Comparison of ENCODE assay signal across 1 cellular context in the genomic region with DNA sequence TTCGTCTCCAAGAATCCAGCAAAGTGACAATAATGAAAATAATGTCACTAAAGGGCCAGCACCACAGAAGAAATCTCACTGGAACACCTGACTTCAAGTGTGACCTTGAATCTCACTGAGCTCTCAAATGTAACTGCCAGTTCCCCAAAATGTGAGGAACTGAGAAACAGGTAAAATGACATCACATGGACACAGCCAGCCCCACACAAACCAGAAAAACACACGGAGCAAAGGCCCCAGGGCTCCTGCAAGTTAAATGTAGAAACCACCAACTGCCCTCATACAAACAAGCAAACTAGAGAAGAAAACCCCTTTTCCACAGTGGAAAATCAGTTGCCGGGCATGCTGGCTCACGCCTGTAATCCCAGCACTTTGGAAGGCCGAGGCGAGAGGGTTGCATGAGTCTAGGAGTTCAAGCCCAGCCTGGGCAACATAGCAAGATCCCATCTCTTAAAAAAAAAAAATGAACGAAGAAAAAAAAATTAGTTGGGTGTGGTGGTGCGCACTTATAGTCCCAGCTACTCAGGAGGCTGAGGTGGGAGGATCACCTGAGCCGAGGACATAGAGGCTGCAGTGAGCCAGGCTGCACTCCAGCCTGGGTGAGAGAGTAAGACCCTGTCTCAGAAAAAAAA.
A peak's percentile ranks its signal among the peaks of the same experiment; 100 is the strongest.
TF ChIP-seq lines count a peak whose summit lies in the region.

No MANE protein-coding gene starts in this region.

TF ChIP-seq in GM12878, 131 proteins besides CTCF, POLR2A, EP300 and RAD21 (continued from another document):
- TF ChIP-seq PML (IDR thresholded peaks at IDR 0.05; ENCODE audit: low read length) (peak; percentile 52; the same call in 1 of the 2 replicates), SP1 (IDR thresholded peaks at IDR 0.05; ENCODE audit: low read depth, low read length) (peak; percentile 24), GATAD2B (conservative IDR thresholded peaks at IDR 0.05; ENCODE audit: low read depth) (peak; percentile 62), RAD51 (IDR thresholded peaks at IDR 0.05) (peak; percentile 81), MTA2 (IDR thresholded peaks at IDR 0.05; ENCODE audit: low read depth) (peak; percentile 84), SREBF2 (IDR thresholded peaks at IDR 0.05; ENCODE audit: low read length) (no peak), SRF (IDR thresholded peaks at IDR 0.05; ENCODE audit: low read depth in 2 of 2, low read length in 2 of 2) (0 out of 4 replicates have a peak, but pooled peaks of 1 of the 2 experiments have one; percentile 66), NR2F1 (conservative IDR thresholded peaks at IDR 0.05) (peak; percentile 82), BACH1 (IDR thresholded peaks at IDR 0.05; ENCODE audit: borderline replicate concordance) (peak; percentile 78; the same call in 1 of the 2 replicates), YBX1 (IDR thresholded peaks at IDR 0.05) (0 out of 2 replicates have a peak, but pooled peaks have one; percentile 15), NBN (IDR thresholded peaks at IDR 0.05) (peak; percentile 80), GABPA (IDR thresholded peaks at IDR 0.05; ENCODE audit: low read depth) (no peak), MYB (IDR thresholded peaks at IDR 0.05; ENCODE audit: borderline replicate concordance, low read depth, low read length) (peak; percentile 88), TCF12 (IDR thresholded peaks at IDR 0.05; ENCODE audit: low read depth, low read length) (0 out of 2 replicates have a peak, but pooled peaks have one; percentile 32), IKZF2 (IDR thresholded peaks at IDR 0.05) (peak; percentile 99), IRF4 (IDR thresholded peaks at IDR 0.05; ENCODE audit: low read depth, low read length) (peak; percentile 91), FOXM1 (IDR thresholded peaks at IDR 0.05; ENCODE audit: low read depth, low read length) (peak; percentile 75; the same call in 1 of the 2 replicates), BRCA1 (IDR thresholded peaks at IDR 0.05; ENCODE audit: low read depth, low read length) (no peak), MTA3 (IDR thresholded peaks at IDR 0.05; ENCODE audit: borderline replicate concordance, low read length) (peak; percentile 35; the same call in 1 of the 2 replicates), SPI1 (IDR thresholded peaks at IDR 0.05; ENCODE audit: borderline replicate concordance, insufficient read depth, low read depth, low read length) (peak; percentile 98), PAX5 (IDR thresholded peaks at IDR 0.05; ENCODE audit: borderline replicate concordance, low read depth, low read length) (0 out of 2 replicates have a peak, but pooled peaks have one; percentile 13), ESRRA (IDR thresholded peaks at IDR 0.05; ENCODE audit: low read length) (peak; percentile 95), POLR2AphosphoS5 (IDR thresholded peaks at IDR 0.05; ENCODE audit: low read length) (no peak), CBX5 (IDR thresholded peaks at IDR 0.05; ENCODE audit: low read depth) (0 out of 2 replicates have a peak, but pooled peaks have one; percentile 20), SUPT20H (IDR thresholded peaks at IDR 0.05; ENCODE audit: borderline replicate concordance, control insufficient read depth, low read depth, low read length) (no peak), HCFC1 (IDR thresholded peaks at IDR 0.05; ENCODE audit: low read length) (no peak), BMI1 (IDR thresholded peaks at IDR 0.05; ENCODE audit: borderline replicate concordance) (peak; percentile 43; the same call in 1 of the 2 replicates), CREM (IDR thresholded peaks at IDR 0.05; ENCODE audit: low read depth) (peak; percentile 77)
- TF ChIP-seq, protein P1, sequence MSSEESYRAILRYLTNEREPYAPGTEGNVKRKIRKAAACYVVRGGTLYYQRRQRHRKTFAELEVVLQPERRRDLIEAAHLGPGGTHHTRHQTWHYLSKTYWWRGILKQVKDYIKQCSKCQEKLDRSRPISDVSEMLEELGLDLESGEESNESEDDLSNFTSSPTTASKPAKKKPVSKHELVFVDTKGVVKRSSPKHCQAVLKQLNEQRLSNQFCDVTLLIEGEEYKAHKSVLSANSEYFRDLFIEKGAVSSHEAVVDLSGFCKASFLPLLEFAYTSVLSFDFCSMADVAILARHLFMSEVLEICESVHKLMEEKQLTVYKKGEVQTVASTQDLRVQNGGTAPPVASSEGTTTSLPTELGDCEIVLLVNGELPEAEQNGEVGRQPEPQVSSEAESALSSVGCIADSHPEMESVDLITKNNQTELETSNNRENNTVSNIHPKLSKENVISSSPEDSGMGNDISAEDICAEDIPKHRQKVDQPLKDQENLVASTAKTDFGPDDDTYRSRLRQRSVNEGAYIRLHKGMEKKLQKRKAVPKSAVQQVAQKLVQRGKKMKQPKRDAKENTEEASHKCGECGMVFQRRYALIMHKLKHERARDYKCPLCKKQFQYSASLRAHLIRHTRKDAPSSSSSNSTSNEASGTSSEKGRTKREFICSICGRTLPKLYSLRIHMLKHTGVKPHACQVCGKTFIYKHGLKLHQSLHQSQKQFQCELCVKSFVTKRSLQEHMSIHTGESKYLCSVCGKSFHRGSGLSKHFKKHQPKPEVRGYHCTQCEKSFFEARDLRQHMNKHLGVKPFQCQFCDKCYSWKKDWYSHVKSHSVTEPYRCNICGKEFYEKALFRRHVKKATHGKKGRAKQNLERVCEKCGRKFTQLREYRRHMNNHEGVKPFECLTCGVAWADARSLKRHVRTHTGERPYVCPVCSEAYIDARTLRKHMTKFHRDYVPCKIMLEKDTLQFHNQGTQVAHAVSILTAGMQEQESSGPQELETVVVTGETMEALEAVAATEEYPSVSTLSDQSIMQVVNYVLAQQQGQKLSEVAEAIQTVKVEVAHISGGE (CRISPR knock-in tag; IDR thresholded peaks at IDR 0.05) = no peak
- TF ChIP-seq, protein P2, sequence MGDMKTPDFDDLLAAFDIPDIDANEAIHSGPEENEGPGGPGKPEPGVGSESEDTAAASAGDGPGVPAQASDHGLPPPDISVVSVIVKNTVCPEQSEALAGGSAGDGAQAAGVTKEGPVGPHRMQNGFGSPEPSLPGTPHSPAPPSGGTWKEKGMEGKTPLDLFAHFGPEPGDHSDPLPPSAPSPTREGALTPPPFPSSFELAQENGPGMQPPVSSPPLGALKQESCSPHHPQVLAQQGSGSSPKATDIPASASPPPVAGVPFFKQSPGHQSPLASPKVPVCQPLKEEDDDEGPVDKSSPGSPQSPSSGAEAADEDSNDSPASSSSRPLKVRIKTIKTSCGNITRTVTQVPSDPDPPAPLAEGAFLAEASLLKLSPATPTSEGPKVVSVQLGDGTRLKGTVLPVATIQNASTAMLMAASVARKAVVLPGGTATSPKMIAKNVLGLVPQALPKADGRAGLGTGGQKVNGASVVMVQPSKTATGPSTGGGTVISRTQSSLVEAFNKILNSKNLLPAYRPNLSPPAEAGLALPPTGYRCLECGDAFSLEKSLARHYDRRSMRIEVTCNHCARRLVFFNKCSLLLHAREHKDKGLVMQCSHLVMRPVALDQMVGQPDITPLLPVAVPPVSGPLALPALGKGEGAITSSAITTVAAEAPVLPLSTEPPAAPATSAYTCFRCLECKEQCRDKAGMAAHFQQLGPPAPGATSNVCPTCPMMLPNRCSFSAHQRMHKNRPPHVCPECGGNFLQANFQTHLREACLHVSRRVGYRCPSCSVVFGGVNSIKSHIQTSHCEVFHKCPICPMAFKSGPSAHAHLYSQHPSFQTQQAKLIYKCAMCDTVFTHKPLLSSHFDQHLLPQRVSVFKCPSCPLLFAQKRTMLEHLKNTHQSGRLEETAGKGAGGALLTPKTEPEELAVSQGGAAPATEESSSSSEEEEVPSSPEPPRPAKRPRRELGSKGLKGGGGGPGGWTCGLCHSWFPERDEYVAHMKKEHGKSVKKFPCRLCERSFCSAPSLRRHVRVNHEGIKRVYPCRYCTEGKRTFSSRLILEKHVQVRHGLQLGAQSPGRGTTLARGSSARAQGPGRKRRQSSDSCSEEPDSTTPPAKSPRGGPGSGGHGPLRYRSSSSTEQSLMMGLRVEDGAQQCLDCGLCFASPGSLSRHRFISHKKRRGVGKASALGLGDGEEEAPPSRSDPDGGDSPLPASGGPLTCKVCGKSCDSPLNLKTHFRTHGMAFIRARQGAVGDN (IDR thresholded peaks at IDR 0.05) = peak; percentile 63; the same call in 1 of the 2 replicates
- TF ChIP-seq, protein P3, sequence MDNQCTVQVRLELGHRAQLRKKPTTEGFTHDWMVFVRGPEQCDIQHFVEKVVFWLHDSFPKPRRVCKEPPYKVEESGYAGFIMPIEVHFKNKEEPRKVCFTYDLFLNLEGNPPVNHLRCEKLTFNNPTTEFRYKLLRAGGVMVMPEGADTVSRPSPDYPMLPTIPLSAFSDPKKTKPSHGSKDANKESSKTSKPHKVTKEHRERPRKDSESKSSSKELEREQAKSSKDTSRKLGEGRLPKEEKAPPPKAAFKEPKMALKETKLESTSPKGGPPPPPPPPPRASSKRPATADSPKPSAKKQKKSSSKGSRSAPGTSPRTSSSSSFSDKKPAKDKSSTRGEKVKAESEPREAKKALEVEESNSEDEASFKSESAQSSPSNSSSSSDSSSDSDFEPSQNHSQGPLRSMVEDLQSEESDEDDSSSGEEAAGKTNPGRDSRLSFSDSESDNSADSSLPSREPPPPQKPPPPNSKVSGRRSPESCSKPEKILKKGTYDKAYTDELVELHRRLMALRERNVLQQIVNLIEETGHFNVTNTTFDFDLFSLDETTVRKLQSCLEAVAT (IDR thresholded peaks at IDR 0.05) = peak; percentile 67; the same call in 1 of the 2 replicates
- TF ChIP-seq, protein P4, sequence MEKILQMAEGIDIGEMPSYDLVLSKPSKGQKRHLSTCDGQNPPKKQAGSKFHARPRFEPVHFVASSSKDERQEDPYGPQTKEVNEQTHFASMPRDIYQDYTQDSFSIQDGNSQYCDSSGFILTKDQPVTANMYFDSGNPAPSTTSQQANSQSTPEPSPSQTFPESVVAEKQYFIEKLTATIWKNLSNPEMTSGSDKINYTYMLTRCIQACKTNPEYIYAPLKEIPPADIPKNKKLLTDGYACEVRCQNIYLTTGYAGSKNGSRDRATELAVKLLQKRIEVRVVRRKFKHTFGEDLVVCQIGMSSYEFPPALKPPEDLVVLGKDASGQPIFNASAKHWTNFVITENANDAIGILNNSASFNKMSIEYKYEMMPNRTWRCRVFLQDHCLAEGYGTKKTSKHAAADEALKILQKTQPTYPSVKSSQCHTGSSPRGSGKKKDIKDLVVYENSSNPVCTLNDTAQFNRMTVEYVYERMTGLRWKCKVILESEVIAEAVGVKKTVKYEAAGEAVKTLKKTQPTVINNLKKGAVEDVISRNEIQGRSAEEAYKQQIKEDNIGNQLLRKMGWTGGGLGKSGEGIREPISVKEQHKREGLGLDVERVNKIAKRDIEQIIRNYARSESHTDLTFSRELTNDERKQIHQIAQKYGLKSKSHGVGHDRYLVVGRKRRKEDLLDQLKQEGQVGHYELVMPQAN (conservative IDR thresholded peaks at IDR 0.05) = 0 out of 2 replicates have a peak, but pooled peaks have one; percentile 29
- TF ChIP-seq, protein P5, sequence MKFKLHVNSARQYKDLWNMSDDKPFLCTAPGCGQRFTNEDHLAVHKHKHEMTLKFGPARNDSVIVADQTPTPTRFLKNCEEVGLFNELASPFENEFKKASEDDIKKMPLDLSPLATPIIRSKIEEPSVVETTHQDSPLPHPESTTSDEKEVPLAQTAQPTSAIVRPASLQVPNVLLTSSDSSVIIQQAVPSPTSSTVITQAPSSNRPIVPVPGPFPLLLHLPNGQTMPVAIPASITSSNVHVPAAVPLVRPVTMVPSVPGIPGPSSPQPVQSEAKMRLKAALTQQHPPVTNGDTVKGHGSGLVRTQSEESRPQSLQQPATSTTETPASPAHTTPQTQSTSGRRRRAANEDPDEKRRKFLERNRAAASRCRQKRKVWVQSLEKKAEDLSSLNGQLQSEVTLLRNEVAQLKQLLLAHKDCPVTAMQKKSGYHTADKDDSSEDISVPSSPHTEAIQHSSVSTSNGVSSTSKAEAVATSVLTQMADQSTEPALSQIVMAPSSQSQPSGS (IDR thresholded peaks at IDR 0.05; ENCODE audit: low read length) = no peak; the same call in 1 of the 2 replicates
